Comparison of ENCODE assay signal across 8 cellular contexts in the genomic region with DNA sequence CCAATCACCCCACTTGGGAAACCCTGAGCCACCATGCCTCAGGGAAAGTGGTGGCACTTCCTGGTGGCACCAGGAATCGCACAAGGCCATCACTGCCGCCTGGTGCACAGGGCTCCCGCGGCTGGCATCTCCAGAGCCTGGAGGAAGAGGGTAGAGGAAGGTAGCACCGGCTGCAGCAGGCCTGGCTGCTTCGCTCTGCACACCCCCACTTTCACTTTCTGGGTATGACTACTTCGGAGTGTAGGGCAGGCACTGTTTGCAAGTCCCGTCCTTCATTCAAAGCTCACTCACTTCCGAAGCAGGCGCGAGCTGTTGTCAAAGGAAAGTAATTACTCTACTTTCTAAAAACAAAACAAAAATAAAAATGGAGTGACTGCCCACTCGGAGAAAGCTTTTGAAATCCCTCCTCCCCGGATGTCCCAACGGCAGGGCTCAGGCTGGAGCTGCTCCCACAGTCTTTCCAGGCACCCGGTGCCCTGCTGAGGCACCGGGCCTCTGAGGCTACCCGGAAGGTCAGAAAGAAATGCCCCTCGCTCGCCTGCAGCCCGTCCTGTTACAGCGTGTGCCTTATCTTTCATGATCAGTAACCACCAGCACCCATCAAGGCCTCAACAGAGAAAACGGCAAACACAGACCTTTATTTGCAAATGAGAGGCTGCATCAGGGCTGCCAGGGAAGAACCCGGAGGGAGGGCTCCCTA. TPM values are rescaled to one million over a fixed set of nuclear protein-coding genes. Genes with fewer than 3 reads are reported as not detected.
DNase-seq lines count a peak whose midpoint lies in the region; ATAC-seq and TF ChIP-seq lines count a peak whose summit lies in the region.

No MANE protein-coding gene starts in this region.

- peak overlapping the region; percentile 53 to 100 (median 98) for H3K4me3 ChIP-seq in Peyer's patch
- peak overlapping the region; percentile 88 for H3K4me3 ChIP-seq in left ventricle myocardium inferior
- H3K4me3 ChIP-seq in gastrocnemius medialis, result peak overlapping the region; percentile 60 to 78 (median 72)

- peak; percentile 27 for ATAC-seq in GM21737 (IDR thresholded peaks at IDR 0.05; ENCODE audit: unreplicated experiment)
- no peak for ATAC-seq in gastrocnemius medialis
- no peak for ATAC-seq in HG03097 (IDR thresholded peaks at IDR 0.05; ENCODE audit: low FRiP score, unreplicated experiment)
- ATAC-seq in HG03520 (IDR thresholded peaks at IDR 0.05; ENCODE audit: unreplicated experiment), result no peak

- H3K27ac ChIP-seq in Peyer's patch, result peak overlapping the region; percentile 67 to 100 (median 78)
- H3K27ac ChIP-seq in left ventricle myocardium inferior (replicated peaks), result peak overlapping the region; percentile 100
- H3K27ac ChIP-seq in gastrocnemius medialis, result peak overlapping the region; percentile 77 to 84 (median 82)

- peaks cover 0 to 45% (median 11%) of the 10 kb centered on the region in 4 donors for H3K4me1 ChIP-seq in Peyer's patch
- H3K4me1 ChIP-seq in left ventricle myocardium inferior, result peaks cover 62% of the 10 kb centered on the region
- peaks cover 58 to 61% of the 10 kb centered on the region in 2 donors for H3K4me1 ChIP-seq in gastrocnemius medialis

- peak in 1 of 2 donors; percentile 44 for TF ChIP-seq POLR2A in Peyer's patch (IDR thresholded peaks at IDR 0.05)
- peak in 1 of 2 donors; percentile 25 for TF ChIP-seq POLR2A in gastrocnemius medialis (IDR thresholded peaks at IDR 0.05)

- no peaks in the 10 kb centered on the region for H3K36me3 ChIP-seq in Peyer's patch
- no peaks in the 10 kb centered on the region for H3K36me3 ChIP-seq in left ventricle myocardium inferior
- H3K36me3 ChIP-seq in gastrocnemius medialis, result no peaks in the 10 kb centered on the region

- H3K9me3 ChIP-seq in Peyer's patch, result no peaks in the 10 kb centered on the region
- H3K9me3 ChIP-seq in left ventricle myocardium inferior (replicated peaks), result no peaks in the 10 kb centered on the region
- H3K9me3 ChIP-seq in gastrocnemius medialis, result no peaks in the 10 kb centered on the region

- DNase-seq in AML-193 (lab: John Stamatoyannopoulos, UW), result peak; percentile 48 to 51
- DNase-seq in Peyer's patch, result peak; percentile 65 to 79 (median 66)
- peak; percentile 46 for DNase-seq in activated gamma-delta T cell treated with anti-CD3 and anti-CD28 coated beads, Interleukin-2, amount 50 U/mL, for 16 hours (ENCODE audit: low read depth)
- no peak for DNase-seq in left ventricle myocardium inferior
- DNase-seq in gastrocnemius medialis, result peak in 1 of 2 donors; percentile 28

- intact Hi-C loops in left ventricle myocardium inferior (cut with micrococcal nuclease) (no loop called here), gastrocnemius medialis (cut with DNase I; ENCODE audit: low total_unique reads) (loop anchor here (2.0 to 5.0 kb wide), 3 partner anchors 17 to 1896 kb away; partner anchors contain the start of genes RXRA and UBAC1)

- in situ Hi-C loops in gastrocnemius medialis (cut with MboI; ENCODE audit: low sequenced_read_pairs in 4 of 4), result no loop called here

- H3K27me3 ChIP-seq in Peyer's patch (no peaks in the 10 kb centered on the region), left ventricle myocardium inferior (ENCODE audit: low read depth) (no peaks in the 10 kb centered on the region), gastrocnemius medialis (no peaks in the 10 kb centered on the region)

- TF ChIP-seq CTCF in Peyer's patch (IDR thresholded peaks at IDR 0.05) (no peak), left ventricle myocardium inferior (IDR thresholded peaks at IDR 0.05; ENCODE audit: borderline replicate concordance) (no peak), gastrocnemius medialis (IDR thresholded peaks at IDR 0.05 in 4 of 5, conservative IDR thresholded peaks at IDR 0.05 in 1 of 5) (no peak)

RNA-seq across cellular contexts. Expression of gene BRD3, which starts 2.0 kb away (rescaled TPM):
- total RNA-seq in Peyer's patch, result 10 to 100 TPM; 16.3 to 57.8 (median 35.0) TPM
- total RNA-seq in left ventricle myocardium inferior, result 24.7 TPM
- total RNA-seq in gastrocnemius medialis, result 10 to 100 TPM; 10.8 to 21.5 (median 16.5) TPM

RNA-seq across cellular contexts. Expression of gene BRD3OS, which starts 40.6 kb away (rescaled TPM):
- 10 to 100 TPM in 1 of 4 donors, 1 to 10 TPM in 3; 1.4 to 11.6 (median 2.3) TPM for total RNA-seq in Peyer's patch
- total RNA-seq in left ventricle myocardium inferior, result 5.7 TPM
- total RNA-seq in gastrocnemius medialis, result 1 to 10 TPM in 3 of 4 donors, under 1 TPM in 1; 0.76 to 9.3 (median 5.8) TPM
